1 cellular context compared by ENCODE assay signal in genomic region chr3:129439817-129440647, GRCh38.
TF ChIP-seq lines count a peak whose summit lies in the region.

Gene IFT122 (plus strand): TSS chr3:129440224. CDS start chr3:129440331, 107 bp downstream.
Gene MBD4 (minus strand): TSS chr3:129439948. CDS start chr3:129439833, 115 bp downstream.

TF ChIP-seq in K562, 482 proteins besides CTCF, POLR2A, EP300 and RAD21 (continued from another document and continues in another):
- TF ChIP-seq CHD7 (IDR thresholded peaks at IDR 0.05; ENCODE audit: low read depth, low read length) (no peak), SPI1 (IDR thresholded peaks at IDR 0.05; ENCODE audit: borderline replicate concordance, low read depth, low read length) (no peak), EP400 (IDR thresholded peaks at IDR 0.05) (peak; percentile 85), TAL1 (IDR thresholded peaks at IDR 0.05) (no peak), KDM4B (IDR thresholded peaks at IDR 0.05; ENCODE audit: borderline replicate concordance in 2 of 2, low read depth in 1 of 2) (no peak), PHTF2 (CRISPR knock-in tag; IDR thresholded peaks at IDR 0.05) (no peak), TAF1 (IDR thresholded peaks at IDR 0.05; ENCODE audit: control insufficient read depth, extremely low read depth, insufficient read depth, low read length, severe bottlenecking) (peak; percentile 63), C11orf30 (IDR thresholded peaks at IDR 0.05; ENCODE audit: low read depth) (no peak), PURB (CRISPR knock-in tag; IDR thresholded peaks at IDR 0.05; ENCODE audit: low read depth) (no peak), MEIS2 (IDR thresholded peaks at IDR 0.05; ENCODE audit: partially characterized antibody) (peak; percentile 63), THRB (CRISPR knock-in tag; conservative IDR thresholded peaks at IDR 0.05) (no peak), PHB2 (IDR thresholded peaks at IDR 0.05; ENCODE audit: low read depth) (no peak), MTF1 (CRISPR knock-in tag; IDR thresholded peaks at IDR 0.05; ENCODE audit: borderline replicate concordance) (no peak), ZNF384 (IDR thresholded peaks at IDR 0.05; ENCODE audit: low read depth, low read length) (peak; percentile 10; the same call in 1 of the 2 replicates), AFF1 (IDR thresholded peaks at IDR 0.05; ENCODE audit: low read depth in 1 of 2, partially characterized antibody in 2 of 2) (peak in 1 of 2 experiments; percentile 64), HSF4 (CRISPR knock-in tag; IDR thresholded peaks at IDR 0.05; ENCODE audit: borderline replicate concordance) (no peak), CHD1 (IDR thresholded peaks at IDR 0.05; ENCODE audit: low read length) (no peak), TARDBP (IDR thresholded peaks at IDR 0.05) (peak; percentile 43; the same call in 1 of the 2 replicates), MAZ (CRISPR knock-in tag; conservative IDR thresholded peaks at IDR 0.05 in 1 of 2, IDR thresholded peaks at IDR 0.05 in 1 of 2) (peak; percentile 52 to 69), SRSF1 (IDR thresholded peaks at IDR 0.05; ENCODE audit: low read depth, low read length) (no peak), HMBOX1 (IDR thresholded peaks at IDR 0.05) (no peak; the same call in 1 of the 2 replicates), NKRF (IDR thresholded peaks at IDR 0.05; ENCODE audit: borderline replicate concordance) (peak; percentile 71; the same call in 1 of the 2 replicates), ZFP30 (CRISPR knock-in tag; IDR thresholded peaks at IDR 0.05; ENCODE audit: borderline replicate concordance) (no peak), NFIC (IDR thresholded peaks at IDR 0.05) (peak; percentile 33), ZNF445 (CRISPR knock-in tag; IDR thresholded peaks at IDR 0.05; ENCODE audit: low read depth) (no peak), ZNF644 (tag; IDR thresholded peaks at IDR 0.05; ENCODE audit: low read depth) (no peak; the same call in 1 of the 2 replicates), RBBP5 (IDR thresholded peaks at IDR 0.05; ENCODE audit: borderline replicate concordance, insufficient read depth, low read length, poor library complexity, severe bottlenecking) (peak; percentile 36), NELFE (IDR thresholded peaks at IDR 0.05; ENCODE audit: insufficient read depth, insufficient read length) (no peak), XRCC3 (IDR thresholded peaks at IDR 0.05) (no peak), ZNF324 (CRISPR knock-in tag; IDR thresholded peaks at IDR 0.05) (no peak), PATZ1 (CRISPR knock-in tag; IDR thresholded peaks at IDR 0.05; ENCODE audit: borderline replicate concordance) (no peak), ILF3 (IDR thresholded peaks at IDR 0.05; ENCODE audit: borderline replicate concordance) (no peak), SIN3A (IDR thresholded peaks at IDR 0.05; ENCODE audit: borderline replicate concordance in 2 of 2, control insufficient read depth in 1 of 2, low read depth in 2 of 2, low read length in 2 of 2) (0 out of 4 replicates have a peak, but pooled peaks have one; percentile 30 to 64), EZH2 (IDR thresholded peaks at IDR 0.05; ENCODE audit: borderline replicate concordance, low read depth, low read length) (no peak), XRCC5 (IDR thresholded peaks at IDR 0.05; ENCODE audit: low read depth, low read length) (0 out of 2 replicates have a peak, but pooled peaks have one; percentile 14), ZNF696 (CRISPR knock-in tag; conservative IDR thresholded peaks at IDR 0.05) (no peak), ZNF586 (CRISPR knock-in tag; conservative IDR thresholded peaks at IDR 0.05) (no peak), CBFA2T3 (IDR thresholded peaks at IDR 0.05) (peak; percentile 47; the same call in 1 of the 2 replicates), ZNF408 (CRISPR knock-in tag; IDR thresholded peaks at IDR 0.05; ENCODE audit: low read depth) (no peak), SREBF2 (CRISPR knock-in tag; IDR thresholded peaks at IDR 0.05) (no peak), CREB1 (IDR thresholded peaks at IDR 0.05) (peak; percentile 66), CREB1 (CRISPR knock-in tag; IDR thresholded peaks at IDR 0.05) (peak; percentile 84; the same call in 1 of the 2 replicates)
